15 cellular contexts compared by ENCODE assay signal in genomic region chr2:144490857-144491256, GRCh38.
"Had no signal": no experiment of that assay in that cellular context is flagged by ENCODE, and none has a peak within 500 bp of the region (broad histone marks: within the 10 kb centered on the region; RNA-seq: fewer than 3 reads in every experiment).

No MANE protein-coding gene starts in this region.

- H3K27ac Mint-ChIP-seq: activated naive CD4-positive, alpha-beta T cell treated with anti-CD3 and anti-CD28 coated beads, Interleukin-2, amount 10 ng/mL, durations not matched to agents 7 days and 5 days; dendritic cell treated with granulocyte-macrophage colony-stimulating factor and Interleukin-4, amounts not matched to agents 40 ng/mL and 50 ng/mL, for 4 days; endodermal cell had no signal

- H3K9me3 ChIP-seq: lower lobe of right lung, mucosa of descending colon, right atrium auricular region had no signal

- H3K27me3 Mint-ChIP-seq: activated naive CD4-positive, alpha-beta T cell treated with anti-CD3 and anti-CD28 coated beads, Interleukin-2, amount 10 ng/mL, durations not matched to agents 7 days and 5 days; dendritic cell treated with granulocyte-macrophage colony-stimulating factor and Interleukin-4, amounts not matched to agents 40 ng/mL and 50 ng/mL, for 4 days; naive thymus-derived CD8-positive, alpha-beta T cell had no signal

- H3K4me1 Mint-ChIP-seq: activated naive CD4-positive, alpha-beta T cell treated with anti-CD3 and anti-CD28 coated beads, Interleukin-2, amount 10 ng/mL, durations not matched to agents 7 days and 5 days had no signal

- H3K9me3 Mint-ChIP-seq: activated naive CD4-positive, alpha-beta T cell treated with anti-CD3 and anti-CD28 coated beads, Interleukin-2, amount 10 ng/mL, durations not matched to agents 7 days and 5 days; dendritic cell treated with granulocyte-macrophage colony-stimulating factor and Interleukin-4, amounts not matched to agents 40 ng/mL and 50 ng/mL, for 4 days; endodermal cell; naive thymus-derived CD8-positive, alpha-beta T cell had no signal

- H3K27ac ChIP-seq: lower lobe of right lung, right atrium auricular region, skin epidermis had no signal

- DNase-seq: activated CD4-positive, alpha-beta T cell treated with anti-CD3 and anti-CD28 coated beads, Interleukin-2, amount 50 U/mL, for 4 hours; activated CD4-positive, CD25-positive, alpha-beta regulatory T cell treated with anti-CD3 and anti-CD28 coated beads, Interleukin-2, amount 50 U/mL, for 72 hours; activated naive CD4-positive, alpha-beta T cell treated with anti-CD3 and anti-CD28 coated beads, Interleukin-2, amount 10 ng/mL, durations not matched to agents 7 days and 5 days; central memory CD4-positive, alpha-beta T cell; endodermal cell; erythroblast; hypothalamus; lower lobe of right lung; mucosa of descending colon; naive thymus-derived CD8-positive, alpha-beta T cell; nucleus accumbens; trophoblast cell had no signal

- H3K4me3 Mint-ChIP-seq: activated naive CD4-positive, alpha-beta T cell treated with anti-CD3 and anti-CD28 coated beads, Interleukin-2, amount 10 ng/mL, durations not matched to agents 7 days and 5 days; dendritic cell treated with granulocyte-macrophage colony-stimulating factor and Interleukin-4, amounts not matched to agents 40 ng/mL and 50 ng/mL, for 4 days; endodermal cell had no signal

- H3K27me3 ChIP-seq: right atrium auricular region had no signal

- H3K36me3 Mint-ChIP-seq: activated naive CD4-positive, alpha-beta T cell treated with anti-CD3 and anti-CD28 coated beads, Interleukin-2, amount 10 ng/mL, durations not matched to agents 7 days and 5 days; naive thymus-derived CD8-positive, alpha-beta T cell had no signal

- ATAC-seq: lower lobe of right lung; mucosa of descending colon; naive thymus-derived CD8-positive, alpha-beta T cell had no signal

- H3K4me3 ChIP-seq: lower lobe of right lung, mucosa of descending colon, right atrium auricular region, skin epidermis had no signal
